Comparison of ENCODE assay signal across 8 cellular contexts in the genomic region with DNA sequence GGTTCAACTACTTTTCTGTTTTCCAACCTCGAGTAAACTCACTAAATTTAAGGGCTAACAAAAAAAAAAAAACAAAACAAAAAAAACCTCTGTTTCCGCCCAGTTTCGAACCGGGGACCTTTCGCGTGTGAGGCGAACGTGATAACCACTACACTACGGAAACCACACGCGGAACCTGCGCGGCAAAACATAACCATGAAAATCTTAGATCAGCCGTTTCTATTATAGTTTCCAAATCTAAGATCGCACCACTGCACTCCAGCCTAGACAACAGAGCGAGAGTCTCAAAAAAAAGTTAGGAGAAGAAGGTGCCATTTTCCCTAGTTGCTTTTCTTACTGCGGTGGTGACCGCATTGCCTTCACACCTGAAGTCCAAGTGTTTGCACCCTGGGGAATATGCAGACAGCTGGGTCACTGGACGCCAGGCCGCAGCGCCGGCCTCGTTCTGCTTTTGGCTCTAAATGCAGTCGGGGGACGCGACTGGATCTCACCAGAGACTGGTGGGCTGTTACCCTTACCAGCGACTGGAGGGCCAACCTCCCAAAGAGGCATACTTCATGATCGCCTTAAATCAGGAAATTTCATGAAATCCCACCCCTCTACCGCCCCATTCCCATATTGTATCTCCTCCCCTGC.
DNase-seq lines count a peak whose midpoint lies in the region; ATAC-seq and TF ChIP-seq lines count a peak whose summit lies in the region.
"Not testable (repeated sequence)": the region's sequence is repeated elsewhere in the genome, so short reads cannot be mapped to it uniquely, and the experiment has no call there.

No MANE protein-coding gene starts in this region.

- H3K4me3 Mint-ChIP-seq in stimulated activated naive CD8-positive, alpha-beta T cell treated with anti-CD3 and anti-CD28 coated beads, Interleukin-15, amount 100 ng/mL, for 72 hours, result peak overlapping the region; percentile 69 to 72

- not testable (repeated sequence) for H3K4me2 ChIP-seq in HCT116 (ENCODE audit: low read length)

- not testable (repeated sequence) for H3K9me3 Mint-ChIP-seq in stimulated activated naive CD8-positive, alpha-beta T cell treated with anti-CD3 and anti-CD28 coated beads, Interleukin-15, amount 100 ng/mL, for 72 hours

- not testable (repeated sequence) for H3K27me3 Mint-ChIP-seq in stimulated activated naive CD8-positive, alpha-beta T cell treated with anti-CD3 and anti-CD28 coated beads, Interleukin-15, amount 100 ng/mL, for 72 hours

- not testable (repeated sequence) for H4K20me1 ChIP-seq in HCT116 (ENCODE audit: insufficient read depth)

- POLR2A ChIA-PET in HCT116 (lab: Charles Lee), result not testable (repeated sequence)

- DNase-seq in Caki2 (ENCODE audit: low read depth), result peak; percentile 70
- not testable (repeated sequence) for DNase-seq in HCT116 (ENCODE audit: low read depth, low spot score)
- peak; percentile 38 for DNase-seq in NCI-H460 (ENCODE audit: extremely low read depth, low read depth)
- peak; percentile 21 for DNase-seq in activated T-cell treated with anti-CD3 and anti-CD28 coated beads for 48 hours (ENCODE audit: low read depth)
- DNase-seq in dermis blood vessel endothelial cell, result peak; percentile 58
- peak; percentile 27 to 57 for DNase-seq in stimulated activated naive CD8-positive, alpha-beta T cell treated with anti-CD3 and anti-CD28 coated beads, Interleukin-15, amount 100 ng/mL, for 72 hours

- TF ChIP-seq CTCF in HCT116 (IDR thresholded peaks at IDR 0.05 in 2 of 3, conservative IDR thresholded peaks at IDR 0.05 in 1 of 3; ENCODE audit: borderline replicate concordance in 1 of 3, insufficient read depth in 1 of 3, low read depth in 2 of 3, low read length in 2 of 3), result not testable (repeated sequence)

- RAD21 ChIA-PET in HCT116 (lab: Charles Lee; ENCODE audit: low non-redundant PET in 1 of 2, low total read pairs in 2 of 2, uncharacterized antibody in 2 of 2, unreplicated experiment in 2 of 2), result not testable (repeated sequence)

- not testable (repeated sequence) for H3K4me1 Mint-ChIP-seq in stimulated activated naive CD8-positive, alpha-beta T cell treated with anti-CD3 and anti-CD28 coated beads, Interleukin-15, amount 100 ng/mL, for 72 hours

- CTCF ChIA-PET in HCT116 (lab: Charles Lee), result not testable (repeated sequence)

- H3K9ac ChIP-seq in HCT116 (ENCODE audit: low read length), result not testable (repeated sequence)

- H2AFZ ChIP-seq in HCT116 (ENCODE audit: low read depth, low read length, poor library complexity, severe bottlenecking); neuron (ENCODE audit: low read depth, low read length): not testable (repeated sequence)

- in situ Hi-C loops in Caki2 (cut with HindIII; ENCODE audit: low pct_unique_long_range_greater_than_20kb, low sequenced_read_pairs), result not testable (repeated sequence)

- H3K27ac ChIP-seq in HCT116 (ENCODE audit: low read depth, low read length), result not testable (repeated sequence)

- not testable (repeated sequence) for TF ChIP-seq RAD21 in HCT116 (IDR thresholded peaks at IDR 0.05; ENCODE audit: low read depth)

- not testable (repeated sequence) for H3K27me3 ChIP-seq in HCT116 (ENCODE audit: insufficient read depth, low read length); neuron (ENCODE audit: insufficient read depth, low read length)

- intact Hi-C loops in HCT116 (cut with micrococcal nuclease), result not testable (repeated sequence)

- peak; percentile 12 for ATAC-seq in HCT116
- ATAC-seq in stimulated activated naive CD8-positive, alpha-beta T cell treated with anti-CD3 and anti-CD28 coated beads, Interleukin-15, amount 100 ng/mL, for 72 hours, result peak; percentile 41

- H3K9me3 ChIP-seq in HCT116 (ENCODE audit: control insufficient read depth in 1 of 2, insufficient read depth in 1 of 2, low read depth in 1 of 2, low read length in 2 of 2); neuron (ENCODE audit: low read length): not testable (repeated sequence)

- H3K79me2 ChIP-seq in HCT116 (ENCODE audit: insufficient read depth, low read length), result not testable (repeated sequence)

- not testable (repeated sequence) for TF ChIP-seq POLR2A in HCT116 (IDR thresholded peaks at IDR 0.05; ENCODE audit: borderline replicate concordance, extremely low read depth, insufficient read depth, insufficient read length)

- not testable (repeated sequence) for H3K4me3 ChIP-seq in HCT116 (replicated peaks in 1 of 2; ENCODE audit: low read depth in 1 of 2, low read length in 2 of 2)
- H3K4me3 ChIP-seq in iPS-11a (ENCODE audit: low read depth, low read length) (peak overlapping the region; percentile 56), neuron (ENCODE audit: low read length) (peak overlapping the region; percentile 51)

- H3K36me3 ChIP-seq in HCT116 (ENCODE audit: control insufficient read depth in 1 of 2, insufficient read depth in 2 of 2, low read length in 2 of 2); neuron (ENCODE audit: insufficient read depth, low read length): not testable (repeated sequence)

- H3K9me2 ChIP-seq in HCT116 (ENCODE audit: insufficient read depth), result not testable (repeated sequence)

- H3K27ac Mint-ChIP-seq in stimulated activated naive CD8-positive, alpha-beta T cell treated with anti-CD3 and anti-CD28 coated beads, Interleukin-15, amount 100 ng/mL, for 72 hours, result peak overlapping the region in 1 of 2 donors; percentile 97

- H3K4me1 ChIP-seq in HCT116 (ENCODE audit: control insufficient read depth in 1 of 2, insufficient read depth in 2 of 2, low read length in 2 of 2); neuron (ENCODE audit: insufficient read depth, low read length): not testable (repeated sequence)

- BruUV-seq in HCT116 (replicated peaks; lab: Mats Ljungman, UMichigan), result not testable (repeated sequence)

TF ChIP-seq in HCT116, 20 proteins besides CTCF, POLR2A, EP300 and RAD21:
- TF ChIP-seq, protein P1, sequence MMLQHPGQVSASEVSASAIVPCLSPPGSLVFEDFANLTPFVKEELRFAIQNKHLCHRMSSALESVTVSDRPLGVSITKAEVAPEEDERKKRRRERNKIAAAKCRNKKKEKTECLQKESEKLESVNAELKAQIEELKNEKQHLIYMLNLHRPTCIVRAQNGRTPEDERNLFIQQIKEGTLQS (IDR thresholded peaks at IDR 0.05), result peak; percentile 43; the same call in 1 of the 2 replicates
